24 cellular contexts compared by ENCODE assay signal in the genomic region with DNA sequence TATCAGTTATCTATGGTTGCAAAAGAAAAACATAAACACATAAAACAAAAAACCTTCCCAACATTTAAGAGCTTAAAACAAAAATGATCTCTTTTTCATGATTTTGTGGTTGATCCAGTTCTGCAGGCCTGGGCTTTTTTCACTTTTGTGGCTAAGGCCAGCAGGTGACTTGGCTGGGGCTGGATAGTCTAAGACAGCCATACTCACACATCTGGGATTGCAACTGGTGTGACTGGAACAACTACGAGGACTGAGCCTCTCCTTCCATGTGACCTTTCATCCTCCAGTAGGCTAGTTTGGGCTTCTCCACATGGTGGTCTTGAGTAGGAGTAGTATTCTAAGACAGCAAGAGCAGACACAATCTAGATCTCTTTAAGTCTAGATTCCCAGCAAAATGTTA. TPM values are rescaled to one million over a fixed set of nuclear protein-coding genes. Genes with fewer than 3 reads are reported as not detected.
"Had no signal": no experiment of that assay in that cellular context is flagged by ENCODE, and none has a peak within 500 bp of the region (broad histone marks: within the 10 kb centered on the region; RNA-seq: fewer than 3 reads in every experiment).

No MANE protein-coding gene starts in this region.

- H3K4me1 ChIP-seq: colonic mucosa, gastroesophageal sphincter, lower lobe of right lung, uterus had no signal

- H3K27ac ChIP-seq: colonic mucosa, gastroesophageal sphincter, lower lobe of right lung, skin epidermis, thoracic aorta, uterus had no signal

- H3K4me3 ChIP-seq: colonic mucosa, gastroesophageal sphincter, lower lobe of right lung, skin epidermis, thoracic aorta, uterus had no signal

- H3K9me3 ChIP-seq: colonic mucosa, gastroesophageal sphincter, lower lobe of right lung, thoracic aorta, uterus had no signal

- H3K36me3 Mint-ChIP-seq: activated naive CD4-positive, alpha-beta T cell treated with anti-CD3 and anti-CD28 coated beads, Interleukin-2, amount 50 U/mL, for 72 hours had no signal

- DNase-seq: activated CD4-positive, alpha-beta T cell treated with anti-CD3 and anti-CD28 coated beads, Interleukin-2, amount 50 U/mL, for 1 hour; activated CD8-positive, alpha-beta T cell treated with anti-CD3 and anti-CD28 coated beads for 36 hours; activated gamma-delta T cell treated with Interleukin-2 at 50 U/mL for 16 hours; activated T-cell treated with anti-CD3 and anti-CD28 coated beads, Interleukin-2, amount 50 U/mL, for 4 hours; cerebellar nuclear complex; colonic mucosa; effector memory CD4-positive, alpha-beta T cell; hippocampal formation; kidney; lower lobe of right lung; posterior cingulate gyrus; stimulated activated CD4-positive, alpha-beta T cell treated with anti-CD3 and anti-CD28 coated beads, Interleukin-12 subunit alpha, Interleukin-12 subunit beta, amount 100 ng/mL, for 4 hours; stimulated activated CD4-positive, alpha-beta T cell treated with anti-CD3 and anti-CD28 coated beads, Interleukin-4, amount 100 ng/mL, for 1 hour; stimulated activated naive CD8-positive, alpha-beta T cell treated with anti-CD3 and anti-CD28 coated beads, Interleukin-15, Interleukin-2, amounts not matched to agents 100 U/mL and 50 U/mL, for 24 hours; T-helper 2 cell; trophoblast cell; uterus had no signal

- H3K4me3 Mint-ChIP-seq: activated CD8-positive, alpha-beta T cell treated with anti-CD3 and anti-CD28 coated beads for 36 hours; activated T-cell treated with anti-CD3 and anti-CD28 coated beads, Interleukin-2, amount 50 U/mL, for 4 hours; activated T-helper 17 cell treated with anti-CD3 and anti-CD28 coated beads, Interleukin-2, amount 50 U/mL, for 72 hours; nephron had no signal

- H3K27ac Mint-ChIP-seq: activated CD8-positive, alpha-beta T cell treated with anti-CD3 and anti-CD28 coated beads for 36 hours; activated naive CD4-positive, alpha-beta T cell treated with anti-CD3 and anti-CD28 coated beads, Interleukin-2, amount 50 U/mL, for 72 hours; activated T-helper 17 cell treated with anti-CD3 and anti-CD28 coated beads, Interleukin-2, amount 50 U/mL, for 72 hours; nephron had no signal

- H3K9me3 Mint-ChIP-seq: activated CD8-positive, alpha-beta T cell treated with anti-CD3 and anti-CD28 coated beads for 36 hours; activated naive CD4-positive, alpha-beta T cell treated with anti-CD3 and anti-CD28 coated beads, Interleukin-2, amount 50 U/mL, for 72 hours; activated T-cell treated with anti-CD3 and anti-CD28 coated beads, Interleukin-2, amount 50 U/mL, for 4 hours; activated T-helper 17 cell treated with anti-CD3 and anti-CD28 coated beads, Interleukin-2, amount 50 U/mL, for 72 hours; nephron had no signal

- H3K27me3 ChIP-seq: colonic mucosa, uterus had no signal

- H3K36me3 ChIP-seq: colonic mucosa, gastroesophageal sphincter, lower lobe of right lung, thoracic aorta, uterus had no signal

- ATAC-seq: activated CD8-positive, alpha-beta T cell treated with anti-CD3 and anti-CD28 coated beads for 36 hours; activated naive CD4-positive, alpha-beta T cell treated with anti-CD3 and anti-CD28 coated beads, Interleukin-2, amount 50 U/mL, for 72 hours; activated T-cell treated with anti-CD3 and anti-CD28 coated beads, Interleukin-2, amount 50 U/mL, for 4 hours; activated T-helper 17 cell treated with anti-CD3 and anti-CD28 coated beads, Interleukin-2, amount 50 U/mL, for 72 hours; gastroesophageal sphincter; lower lobe of right lung; sciatic nerve; stimulated activated naive CD8-positive, alpha-beta T cell treated with anti-CD3 and anti-CD28 coated beads, Interleukin-15, Interleukin-2, amounts not matched to agents 100 U/mL and 50 U/mL, for 24 hours had no signal

- H3K4me1 Mint-ChIP-seq: activated T-helper 17 cell treated with anti-CD3 and anti-CD28 coated beads, Interleukin-2, amount 50 U/mL, for 72 hours; nephron had no signal

RNA-seq across cellular contexts. Expression of gene PKP2, which starts 7.2 kb away (rescaled TPM):
- total RNA-seq: activated T-helper 17 cell treated with anti-CD3 and anti-CD28 coated beads, Interleukin-2, amount 50 U/mL, for 72 hours had no signal
